In the genomic region with DNA sequence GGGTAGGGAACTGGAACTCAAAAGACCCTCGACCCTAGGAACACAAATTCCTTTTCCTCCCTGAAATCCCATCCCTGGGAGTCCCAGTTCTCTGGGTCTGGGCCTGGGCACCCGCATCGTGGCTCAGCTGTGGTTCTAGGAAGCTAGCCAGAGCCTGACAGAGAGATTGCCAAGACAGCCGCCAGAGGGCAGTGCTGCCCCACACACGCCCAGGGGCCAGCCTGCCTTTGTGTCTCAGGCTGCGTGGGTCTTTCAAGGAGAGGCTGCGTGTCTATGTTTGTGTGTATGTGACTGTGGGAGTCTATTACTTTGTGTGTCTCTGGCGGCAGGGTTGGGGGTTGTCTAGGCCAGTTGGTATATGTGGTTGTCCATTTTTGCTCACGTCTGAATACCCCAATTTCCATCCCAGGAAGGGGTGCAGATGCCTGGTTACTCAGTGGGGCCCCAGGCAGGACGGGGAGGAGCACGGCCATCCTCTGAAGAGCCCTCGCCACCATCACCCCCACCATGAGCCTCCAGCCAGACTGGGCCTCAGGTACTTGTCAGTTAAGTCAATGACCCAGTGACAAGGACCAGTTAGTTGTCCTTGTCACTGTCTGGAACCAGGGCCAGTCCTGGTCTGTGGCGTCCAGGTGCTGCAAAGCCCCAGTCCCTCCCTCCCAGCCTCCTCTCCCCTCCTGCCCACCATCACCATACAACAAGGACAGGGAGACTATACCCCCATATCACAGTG, we compare ENCODE assay signal across 8 cellular contexts. TPM values are rescaled to one million over a fixed set of nuclear protein-coding genes. Genes with fewer than 3 reads are reported as not detected.
DNase-seq lines count a peak whose midpoint lies in the region; ATAC-seq and TF ChIP-seq lines count a peak whose summit lies in the region.

No MANE protein-coding gene starts in this region.

- CTCF ChIA-PET in activated CD4-positive, alpha-beta memory T cell treated with anti-CD3 and anti-CD28 coated beads, Interleukin-2, amount 10 ng/mL, durations not matched to agents 7 days and 5 days (lab: Charles Lee): interaction anchor here (0.6 to 11.7 kb wide), 32 partner anchors 10 to 683 kb away, joined by 3 to 243 read pairs (median 6); a partner anchor contains a TSS

- H3K4me1 Mint-ChIP-seq in activated CD4-positive, alpha-beta memory T cell treated with anti-CD3 and anti-CD28 coated beads, Interleukin-2, amount 10 ng/mL, durations not matched to agents 7 days and 5 days: peaks cover 10% of the 10 kb centered on the region

- H3K36me3 Mint-ChIP-seq in activated CD4-positive, alpha-beta memory T cell treated with anti-CD3 and anti-CD28 coated beads, Interleukin-2, amount 10 ng/mL, durations not matched to agents 7 days and 5 days (ENCODE audit: low read depth): no peaks in the 10 kb centered on the region

- H3K27ac ChIP-seq in lower lobe of right lung: no peak overlapping the region

- no peaks in the 10 kb centered on the region for H3K9me3 Mint-ChIP-seq in activated CD4-positive, alpha-beta memory T cell treated with anti-CD3 and anti-CD28 coated beads, Interleukin-2, amount 10 ng/mL, durations not matched to agents 7 days and 5 days

- ATAC-seq in HG03354 (IDR thresholded peaks at IDR 0.05; ENCODE audit: poor library complexity, severe bottlenecking, unreplicated experiment) (peak; percentile 68), lower lobe of right lung (peak; percentile 87), GM18517 (IDR thresholded peaks at IDR 0.05; ENCODE audit: unreplicated experiment) (no peak)

- peak; percentile 92 for TF ChIP-seq CTCF in GM12872 (IDR thresholded peaks at IDR 0.05; ENCODE audit: insufficient read depth, low read depth, low read length)
- TF ChIP-seq CTCF in lower lobe of right lung (IDR thresholded peaks at IDR 0.05): peak; percentile 97

- H3K4me1 ChIP-seq in lower lobe of right lung: peaks cover 33% of the 10 kb centered on the region

- H3K4me3 Mint-ChIP-seq in activated CD4-positive, alpha-beta memory T cell treated with anti-CD3 and anti-CD28 coated beads, Interleukin-2, amount 10 ng/mL, durations not matched to agents 7 days and 5 days: no peak overlapping the region

- H3K9me3 ChIP-seq in lower lobe of right lung: no peaks in the 10 kb centered on the region

- H3K4me3 ChIP-seq in lower lobe of right lung: no peak overlapping the region

- DNase-seq in NCI-H82 (lab: John Stamatoyannopoulos, UW) (peak; percentile 80), dermis microvascular lymphatic vessel endothelial cell (ENCODE audit: low read depth in 2 of 2) (peak; percentile 45 to 80), lower lobe of right lung (peak; percentile 81)
- peak; percentile 81 for DNase-seq in activated CD4-positive, alpha-beta memory T cell treated with anti-CD3 and anti-CD28 coated beads, Interleukin-2, amount 10 ng/mL, durations not matched to agents 7 days and 5 days
- peak; percentile 50 for DNase-seq in stimulated activated CD8-positive, alpha-beta memory T cell treated with anti-CD3 and anti-CD28 coated beads, Interleukin-12 subunit alpha, Interleukin-12 subunit beta, amount 100 ng/mL, for 1 hour (ENCODE audit: low read depth)

- intact Hi-C loops in lower lobe of right lung (cut with DNase I): loop anchor here (10.0 kb wide), 1 partner anchor 229 kb away; no protein-coding TSS in a partner anchor

- POLR2A ChIA-PET in activated CD4-positive, alpha-beta memory T cell treated with anti-CD3 and anti-CD28 coated beads, Interleukin-2, amount 10 ng/mL, durations not matched to agents 7 days and 5 days (lab: Charles Lee): interaction anchor here (1.4 to 1.8 kb wide), 2 partner anchors 26 to 225 kb away, joined by 5 to 6 read pairs; no protein-coding TSS in a partner anchor

- H3K27me3 Mint-ChIP-seq in activated CD4-positive, alpha-beta memory T cell treated with anti-CD3 and anti-CD28 coated beads, Interleukin-2, amount 10 ng/mL, durations not matched to agents 7 days and 5 days: peaks cover 25% of the 10 kb centered on the region

- H3K27me3 ChIP-seq in lower lobe of right lung (ENCODE audit: low read depth): peaks cover 31% of the 10 kb centered on the region

- H3K27ac Mint-ChIP-seq in activated CD4-positive, alpha-beta memory T cell treated with anti-CD3 and anti-CD28 coated beads, Interleukin-2, amount 10 ng/mL, durations not matched to agents 7 days and 5 days: no peak overlapping the region

- no peaks in the 10 kb centered on the region for H3K36me3 ChIP-seq in lower lobe of right lung

RNA-seq across cellular contexts. Expression of a gene that starts 32.2 kb away (rescaled TPM):
- 1 to 10 TPM; 1.5 to 2.1 TPM for total RNA-seq in activated CD4-positive, alpha-beta memory T cell treated with anti-CD3 and anti-CD28 coated beads, Interleukin-2, amount 10 ng/mL, durations not matched to agents 7 days and 5 days
- total RNA-seq in dermis microvascular lymphatic vessel endothelial cell (1.9 and 3.0 TPM in 2 replicates), lower lobe of right lung (11.7 TPM)

RNA-seq across cellular contexts. Expression of a gene that starts 34.3 kb away (rescaled TPM):
- total RNA-seq in activated CD4-positive, alpha-beta memory T cell treated with anti-CD3 and anti-CD28 coated beads, Interleukin-2, amount 10 ng/mL, durations not matched to agents 7 days and 5 days: 10 to 100 TPM; 36.1 to 37.0 TPM
- 27.3 and 33.4 TPM in 2 replicates for total RNA-seq in dermis microvascular lymphatic vessel endothelial cell
- total RNA-seq in lower lobe of right lung: 38.5 TPM

RNA-seq across cellular contexts. Expression of a gene that starts 34.4 kb away (rescaled TPM):
- total RNA-seq in activated CD4-positive, alpha-beta memory T cell treated with anti-CD3 and anti-CD28 coated beads, Interleukin-2, amount 10 ng/mL, durations not matched to agents 7 days and 5 days: not detected
- not detected in 2 replicates for total RNA-seq in dermis microvascular lymphatic vessel endothelial cell
- total RNA-seq in lower lobe of right lung: 7.7 TPM
